8 cellular contexts compared by ENCODE assay signal in genomic region chr19:11196406-11197287, GRCh38. TPM values are rescaled to one million over a fixed set of nuclear protein-coding genes. Genes with fewer than 3 reads are reported as not detected.
DNase-seq lines count a peak whose midpoint lies in the region; ATAC-seq and TF ChIP-seq lines count a peak whose summit lies in the region.

No MANE protein-coding gene starts in this region.

- ATAC-seq in left colon (peak; percentile 32), GM21367 (IDR thresholded peaks at IDR 0.05; ENCODE audit: unreplicated experiment) (no peak), GM19452 (IDR thresholded peaks at IDR 0.05; ENCODE audit: unreplicated experiment) (no peak), HG03457 (IDR thresholded peaks at IDR 0.05; ENCODE audit: unreplicated experiment) (no peak)

- no peaks in the 10 kb centered on the region for H3K4me1 ChIP-seq in mammary epithelial cell (ENCODE audit: insufficient read depth, low read length)
- peaks cover 61% of the 10 kb centered on the region for H3K4me1 ChIP-seq in suprapubic skin

- intact Hi-C loops in Calu3 (cut with micrococcal nuclease; ENCODE audit: unreplicated experiment) = no loop called here
- intact Hi-C loops in mammary epithelial cell (cut with micrococcal nuclease) = loop anchor here (2.0 kb wide), 1 partner anchor 54 kb away; no protein-coding TSS in a partner anchor
- intact Hi-C loops in left colon (cut with DNase I, micrococcal nuclease) = no loop called here

- H3K79me2 ChIP-seq in mammary epithelial cell (ENCODE audit: insufficient read depth, low read length) = no peaks in the 10 kb centered on the region

- H3K36me3 Mint-ChIP-seq in Calu3 (ENCODE audit: insufficient read depth, unreplicated experiment) = peaks cover 11% of the 10 kb centered on the region

- H3K4me3 ChIP-seq in mammary epithelial cell (replicated peaks in 1 of 3; ENCODE audit: insufficient read depth in 1 of 3, low read depth in 2 of 3, low read length in 3 of 3) (peak overlapping the region; percentile 70 to 83 (median 81)), suprapubic skin (peak overlapping the region; percentile 79)

- H3K9me3 Mint-ChIP-seq in Calu3 (ENCODE audit: low read depth, unreplicated experiment) = no peaks in the 10 kb centered on the region

- H3K4me1 Mint-ChIP-seq in Calu3 (ENCODE audit: low read depth, unreplicated experiment) = no peaks in the 10 kb centered on the region

- WGBS in mammary epithelial cell (ENCODE audit: low coverage, missing lambda C conversion rate) = 51% methylated on average over 14 of the region's 47 CpGs
- 25% methylated on average over 26 of the region's 47 CpGs for WGBS in suprapubic skin

- BruUV-seq in Calu3 (replicated peaks; lab: Mats Ljungman, UMichigan) (TSS peak; percentile 37), mammary epithelial cell (replicated peaks; lab: Mats Ljungman, UMichigan) (no TSS peak)

- no peaks in the 10 kb centered on the region for H3K36me3 ChIP-seq in mammary epithelial cell (ENCODE audit: insufficient read depth, low read length)
- H3K36me3 ChIP-seq in suprapubic skin = peaks cover 33% of the 10 kb centered on the region

- CTCF ChIA-PET in Calu3 (lab: Charles Lee) = interaction anchor here (0.6 to 1.5 kb wide), 2 partner anchors 59 to 185 kb away, joined by 3 to 7 read pairs; no protein-coding TSS in a partner anchor
- CTCF ChIA-PET in mammary epithelial cell (lab: Charles Lee; ENCODE audit: low non-redundant PET) = no interaction called here

- peak; percentile 18 for DNase-seq in Calu3
- peak; percentile 50 for DNase-seq in LHCN-M2 (ENCODE audit: low read depth)
- no peak for DNase-seq in mammary epithelial cell
- peak in 1 of 2 donors; percentile 45 for DNase-seq in left colon
- no peak for DNase-seq in suprapubic skin (ENCODE audit: low spot score in 2 of 2)

- dilution Hi-C loops in mammary epithelial cell (cut with HindIII; ENCODE audit: low sequenced_read_pairs) = no loop called here

- no peak for TF ChIP-seq CTCF in Calu3 (IDR thresholded peaks at IDR 0.05; ENCODE audit: unreplicated experiment)
- no peak for TF ChIP-seq CTCF in mammary epithelial cell (conservative IDR thresholded peaks at IDR 0.05 in 1 of 2, IDR thresholded peaks at IDR 0.05 in 1 of 2; ENCODE audit: extremely low read depth in 1 of 2, insufficient read depth in 1 of 2, low read depth in 1 of 2, low read length in 2 of 2)
- no peak for TF ChIP-seq CTCF in suprapubic skin (IDR thresholded peaks at IDR 0.05)

- H3K27ac Mint-ChIP-seq in Calu3 (ENCODE audit: unreplicated experiment) = no peak overlapping the region

- H3K9ac ChIP-seq in mammary epithelial cell (ENCODE audit: insufficient read depth, low read length) = no peak overlapping the region

- no peaks in the 10 kb centered on the region for H4K20me1 ChIP-seq in mammary epithelial cell (ENCODE audit: insufficient read depth, low read length)

- in situ Hi-C loops in mammary epithelial cell (cut with MboI; ENCODE audit: low sequenced_read_pairs in 2 of 2) = no loop called here

- no peaks in the 10 kb centered on the region for H3K27me3 Mint-ChIP-seq in Calu3 (ENCODE audit: unreplicated experiment)

- no peaks in the 10 kb centered on the region for H3K9me3 ChIP-seq in mammary epithelial cell (replicated peaks; ENCODE audit: insufficient read depth, low read length)
- no peaks in the 10 kb centered on the region for H3K9me3 ChIP-seq in suprapubic skin

- peak overlapping the region; percentile 96 for H2AFZ ChIP-seq in mammary epithelial cell (ENCODE audit: low read depth, low read length)

- no peak for TF ChIP-seq POLR2A in suprapubic skin (IDR thresholded peaks at IDR 0.05)

- TF ChIP-seq EP300 in suprapubic skin (IDR thresholded peaks at IDR 0.05) = no peak

- H3K27ac ChIP-seq in mammary epithelial cell (ENCODE audit: insufficient read depth, low read depth, low read length) (no peak overlapping the region), suprapubic skin (peak overlapping the region; percentile 83)

- H3K27me3 ChIP-seq in mammary epithelial cell (ENCODE audit: insufficient read depth, low read length) (no peaks in the 10 kb centered on the region), suprapubic skin (no peaks in the 10 kb centered on the region)

- H3K4me2 ChIP-seq in mammary epithelial cell (ENCODE audit: insufficient read depth, low read depth, low read length) = peak overlapping the region; percentile 97

- peak overlapping the region; percentile 66 for H3K4me3 Mint-ChIP-seq in Calu3 (ENCODE audit: low read depth, unreplicated experiment)

RNA-seq across cellular contexts. Expression of gene KANK2, which starts 0.7 kb away (rescaled TPM):
- 27.8 and 31.2 TPM in 2 replicates for total RNA-seq in Calu3 (2022)
- total RNA-seq in LHCN-M2 (2014; rRNA removed) = 336 and 345 TPM in 2 replicates
- polyA plus RNA-seq in LHCN-M2 (2012) = 234 TPM
- 10 to 100 TPM; 18.2 to 19.4 TPM for total RNA-seq in mammary epithelial cell
- polyA plus RNA-seq in mammary epithelial cell = 14.7 TPM
- polyA minus RNA-seq in mammary epithelial cell = 34.0 TPM
- 10 to 100 TPM; 28.5 to 85.3 TPM for total RNA-seq in left colon
- 10 to 100 TPM; 42.5 to 75.5 (median 65.1) TPM for total RNA-seq in suprapubic skin

RNA-seq across cellular contexts. Expression of gene SPC24, which starts 41.1 kb away (rescaled TPM):
- total RNA-seq in Calu3 (2022) (31.8 and 36.4 TPM in 2 replicates), LHCN-M2 (2014; rRNA removed) (105 and 142 TPM in 2 replicates), mammary epithelial cell (10 to 100 TPM in 1 of 2 donors, 1 to 10 TPM in 1; 2.2 to 35.4 TPM), left colon (10 to 100 TPM in 1 of 2 donors, 1 to 10 TPM in 1; 2.6 to 11.6 TPM), suprapubic skin (1 to 10 TPM; 1.8 to 4.0 (median 3.7) TPM)
- 35.1 TPM for polyA plus RNA-seq in LHCN-M2 (2012)
- polyA plus RNA-seq in mammary epithelial cell = 24.8 TPM
- polyA minus RNA-seq in mammary epithelial cell = 23.2 TPM

RNA-seq across cellular contexts. Expression of gene ANGPTL8, which starts 42.8 kb away (rescaled TPM):
- not detected in 2 replicates for total RNA-seq in Calu3 (2022)
- not detected in 2 replicates for total RNA-seq in LHCN-M2 (2014; rRNA removed)
- 0.22 TPM for polyA plus RNA-seq in LHCN-M2 (2012)
- not detected for total RNA-seq in mammary epithelial cell
- not detected for polyA plus RNA-seq in mammary epithelial cell
- polyA minus RNA-seq in mammary epithelial cell = not detected
- total RNA-seq in left colon = not detected
- not detected for total RNA-seq in suprapubic skin

Comparison
In these comparisons a context has a peak if more than half of its experiments do, and no peak if none do; other contexts are left out.
1. DNase-seq: peak in Calu3 (single experiment) and LHCN-M2 (single experiment); none in mammary epithelial cell (single experiment) and suprapubic skin (0 of 2).